9 cellular contexts compared by ENCODE assay signal in the genomic region with DNA sequence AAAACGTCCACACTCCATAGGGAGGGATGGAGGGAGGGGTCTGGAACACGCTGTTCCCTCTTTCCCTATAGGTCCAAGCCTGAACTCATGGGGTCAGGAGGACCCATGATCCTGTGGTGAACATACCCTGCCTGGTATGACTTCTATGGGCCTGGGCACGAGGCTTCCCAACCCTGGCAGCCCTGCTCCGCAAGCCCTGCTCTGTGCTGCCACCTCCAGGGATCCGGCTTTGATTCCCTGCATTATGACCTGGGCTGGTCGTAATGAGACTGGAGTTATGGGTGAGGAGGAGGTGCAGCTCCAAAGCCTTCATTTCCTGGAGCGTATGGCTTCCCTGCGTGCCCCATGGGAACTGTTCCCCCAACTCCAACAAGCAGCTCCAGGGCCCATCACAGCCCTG.
A peak's percentile ranks its signal among the peaks of the same experiment; 100 is the strongest.
DNase-seq lines count a peak whose midpoint lies in the region; FAIRE-seq lines count a peak whose summit lies in the region.
"Had no signal": no experiment of that assay in that cellular context is flagged by ENCODE, and none has a peak within 500 bp of the region (broad histone marks: within the 10 kb centered on the region; RNA-seq: fewer than 3 reads in every experiment).

No MANE protein-coding gene starts in this region.

- FAIRE-seq in RCC 7860 (lab: Jason Lieb, UNC) (no peak), urothelium cell line (lab: Jason Lieb, UNC) (peak; percentile 37)
- FAIRE-seq: endometrium had no signal

- peak; percentile 2 for DNase-seq in NOMO-1 treated with dmso at 0.1 percent for 144 hours (lab: John Stamatoyannopoulos, UW; ENCODE audit: unreplicated experiment)
- DNase-seq in NOMO-1 treated with DMSO at 0.1 percent for 48 hours (lab: John Stamatoyannopoulos, UW; ENCODE audit: unreplicated experiment), result no peak
- peak; percentile 9 for DNase-seq in RCC 7860 (ENCODE audit: low spot score)
- DNase-seq in glomerular visceral epithelial cell (ENCODE audit: extremely low spot score), result peak; percentile 7
- DNase-seq in urothelium cell line (ENCODE audit: low spot score), result peak; percentile 67
- DNase-seq in NCI-H2081 (lab: John Stamatoyannopoulos, UW), result no peak
- DNase-seq in activated naive CD4-positive, alpha-beta T cell treated with anti-CD3 and anti-CD28 coated beads, Interleukin-2, amount 50 U/mL, for 16 hours, result no peak
- no peak for DNase-seq in COR-L47 (lab: John Stamatoyannopoulos, UW)

Comparison
In these comparisons a context has a peak if more than half of its experiments do, and no peak if none do; other contexts are left out.
1. DNase-seq: peak in NOMO-1 treated with dmso at 0.1 percent for 144 hours (single experiment), RCC 7860 (single experiment), glomerular visceral epithelial cell (single experiment) and urothelium cell line (single experiment); none in NOMO-1 treated with DMSO at 0.1 percent for 48 hours (single experiment), NCI-H2081 (0 of 2), activated naive CD4-positive, alpha-beta T cell treated with anti-CD3 and anti-CD28 coated beads, Interleukin-2, amount 50 U/mL, for 16 hours (single experiment) and COR-L47 (single experiment).